25 cellular contexts compared by ENCODE assay signal in genomic region chr4:143524211-143524610, GRCh38. TPM values are rescaled to one million over a fixed set of nuclear protein-coding genes. Genes with fewer than 3 reads are reported as not detected.
DNase-seq lines count a peak whose midpoint lies in the region; ATAC-seq, FAIRE-seq and TF ChIP-seq lines count a peak whose summit lies in the region.
"Had no signal": no experiment of that assay in that cellular context is flagged by ENCODE, and none has a peak within 500 bp of the region (broad histone marks: within the 10 kb centered on the region; RNA-seq: fewer than 3 reads in every experiment).

No MANE protein-coding gene starts in this region.

- peaks cover 0 to 41% of the 10 kb centered on the region in 2 donors for H3K4me1 ChIP-seq in left lung
- H3K4me1 ChIP-seq in small intestine (ENCODE audit: control insufficient read depth in 2 of 2, insufficient read depth in 1 of 2, low read depth in 1 of 2, low read length in 1 of 2) = no peaks in the 10 kb centered on the region
- H3K4me1 ChIP-seq: A549, BE2C had no signal

- no peak for ATAC-seq in activated naive CD4-positive, alpha-beta T cell treated with anti-CD3 and anti-CD28 coated beads, Interleukin-2, amount 50 U/mL, for 72 hours
- peak; percentile 81 for ATAC-seq in left lung
- no peak for ATAC-seq in HG03520 (IDR thresholded peaks at IDR 0.05; ENCODE audit: unreplicated experiment)
- ATAC-seq: A549, GM23338, HCT116 had no signal

- H3K4me3 Mint-ChIP-seq in activated naive CD4-positive, alpha-beta T cell treated with anti-CD3 and anti-CD28 coated beads, Interleukin-2, amount 50 U/mL, for 24 hours = no peak overlapping the region
- no peak overlapping the region for H3K4me3 Mint-ChIP-seq in T-helper 2 cell treated with Interferon-gamma antibody and Interleukin-4, amounts not matched to agents 5 μg/mL and 100 μg/mL, for 36 hours
- H3K4me3 Mint-ChIP-seq: CD14-positive monocyte; CD4-positive, alpha-beta T cell; GM23338; H9 had no signal

- H3K36me3 ChIP-seq in left lung (peaks cover 3 to 71% of the 10 kb centered on the region in 2 donors), small intestine (ENCODE audit: control insufficient read depth in 2 of 2, insufficient read depth in 2 of 2, low read length in 2 of 2) (peaks cover 6 to 13% of the 10 kb centered on the region in 2 donors)

- no peaks in the 10 kb centered on the region for H3K9me3 Mint-ChIP-seq in activated naive CD4-positive, alpha-beta T cell treated with anti-CD3 and anti-CD28 coated beads, Interleukin-2, amount 50 U/mL, for 24 hours
- no peaks in the 10 kb centered on the region for H3K9me3 Mint-ChIP-seq in activated naive CD4-positive, alpha-beta T cell treated with anti-CD3 and anti-CD28 coated beads, Interleukin-2, amount 50 U/mL, for 72 hours
- H3K9me3 Mint-ChIP-seq in T-helper 2 cell treated with Interferon-gamma antibody and Interleukin-4, amounts not matched to agents 5 μg/mL and 100 μg/mL, for 36 hours = no peaks in the 10 kb centered on the region
- H3K9me3 Mint-ChIP-seq: CD14-positive monocyte; CD4-positive, alpha-beta T cell; GM23338; H9 had no signal

- H3K36me3 Mint-ChIP-seq in activated naive CD4-positive, alpha-beta T cell treated with anti-CD3 and anti-CD28 coated beads, Interleukin-2, amount 50 U/mL, for 24 hours = peaks cover 29% of the 10 kb centered on the region
- H3K36me3 Mint-ChIP-seq in activated naive CD4-positive, alpha-beta T cell treated with anti-CD3 and anti-CD28 coated beads, Interleukin-2, amount 50 U/mL, for 72 hours = peaks cover 27 to 40% of the 10 kb centered on the region in 2 donors
- peaks cover 58% of the 10 kb centered on the region for H3K36me3 Mint-ChIP-seq in T-helper 2 cell treated with Interferon-gamma antibody and Interleukin-4, amounts not matched to agents 5 μg/mL and 100 μg/mL, for 36 hours (ENCODE audit: low read depth)

- no peaks in the 10 kb centered on the region for H3K27me3 Mint-ChIP-seq in activated naive CD4-positive, alpha-beta T cell treated with anti-CD3 and anti-CD28 coated beads, Interleukin-2, amount 50 U/mL, for 24 hours
- no peaks in the 10 kb centered on the region for H3K27me3 Mint-ChIP-seq in T-helper 2 cell treated with Interferon-gamma antibody and Interleukin-4, amounts not matched to agents 5 μg/mL and 100 μg/mL, for 36 hours (ENCODE audit: low read depth)
- H3K27me3 Mint-ChIP-seq: CD4-positive, alpha-beta T cell had no signal

- H3K4me3 ChIP-seq in left lung (no peak overlapping the region), small intestine (ENCODE audit: low read depth in 1 of 2, low read length in 2 of 2) (no peak overlapping the region)
- H3K4me3 ChIP-seq: A549; BLaER1 treated with 17β-estradiol and CSF1 and Interleukin-3, amounts not matched to agents 10 nM and 100 nM; GM23338 had no signal

- WGBS in small intestine, 3 donors = 88 to 96% (median 96%) methylated on average over 4 of the region's 4 CpGs

- peaks cover 61% of the 10 kb centered on the region for H3K4me1 Mint-ChIP-seq in activated naive CD4-positive, alpha-beta T cell treated with anti-CD3 and anti-CD28 coated beads, Interleukin-2, amount 50 U/mL, for 24 hours
- peaks cover 22% of the 10 kb centered on the region for H3K4me1 Mint-ChIP-seq in T-helper 2 cell treated with Interferon-gamma antibody and Interleukin-4, amounts not matched to agents 5 μg/mL and 100 μg/mL, for 36 hours (ENCODE audit: low read depth)
- H3K4me1 Mint-ChIP-seq: GM23338 had no signal

- no peak for TF ChIP-seq CTCF in left lung (IDR thresholded peaks at IDR 0.05)

- H3K9me3 ChIP-seq in left lung = no peaks in the 10 kb centered on the region
- no peaks in the 10 kb centered on the region for H3K9me3 ChIP-seq in small intestine (ENCODE audit: control insufficient read depth, low read depth)
- H3K9me3 ChIP-seq: A549; BE2C; BLaER1 treated with 17β-estradiol and CSF1 and Interleukin-3, amounts not matched to agents 10 nM and 100 nM had no signal

- peak overlapping the region; percentile 24 for H3K27ac Mint-ChIP-seq in activated naive CD4-positive, alpha-beta T cell treated with anti-CD3 and anti-CD28 coated beads, Interleukin-2, amount 50 U/mL, for 24 hours
- no peak overlapping the region for H3K27ac Mint-ChIP-seq in activated naive CD4-positive, alpha-beta T cell treated with anti-CD3 and anti-CD28 coated beads, Interleukin-2, amount 50 U/mL, for 72 hours
- no peak overlapping the region for H3K27ac Mint-ChIP-seq in T-helper 2 cell treated with Interferon-gamma antibody and Interleukin-4, amounts not matched to agents 5 μg/mL and 100 μg/mL, for 36 hours
- H3K27ac Mint-ChIP-seq: CD14-positive monocyte; CD4-positive, alpha-beta T cell; GM23338; H9 had no signal

- no peaks in the 10 kb centered on the region for H3K27me3 ChIP-seq in left lung
- no peaks in the 10 kb centered on the region for H3K27me3 ChIP-seq in small intestine (ENCODE audit: control insufficient read depth in 2 of 2, insufficient read depth in 2 of 2, low read length in 2 of 2)
- H3K27me3 ChIP-seq: BE2C; BLaER1 treated with 17β-estradiol and CSF1 and Interleukin-3, amounts not matched to agents 10 nM and 100 nM had no signal

- no peak for DNase-seq in activated naive CD4-positive, alpha-beta T cell treated with anti-CD3 and anti-CD28 coated beads, Interleukin-2, amount 50 U/mL, for 72 hours (ENCODE audit: low spot score in 2 of 2)
- DNase-seq in left lung (no peak), small intestine (no peak), cerebellar cortex (ENCODE audit: low spot score) (no peak)
- no peak for DNase-seq in T-helper 2 cell treated with Interferon-gamma antibody and Interleukin-4, amounts not matched to agents 5 μg/mL and 100 μg/mL, for 36 hours (ENCODE audit: low spot score)
- DNase-seq: 8988T; ACHN; AML-193; BE2C; Calu3; CD4-positive, alpha-beta T cell; COR-L47; DMS53; DMS79 treated with DMSO at 0.1 percent for 48 hours; GF-D8; H9 had no signal

- H3K27ac ChIP-seq in left lung = no peak overlapping the region
- no peak overlapping the region for H3K27ac ChIP-seq in small intestine (ENCODE audit: low read depth in 1 of 2, low read length in 1 of 2)
- H3K27ac ChIP-seq: A549; BLaER1 treated with 17β-estradiol and CSF1 and Interleukin-3, amounts not matched to agents 10 nM and 100 nM had no signal

- intact Hi-C loops in left lung (cut with DNase I) = no loop called here

- FAIRE-seq in small intestine (lab: Jason Lieb, UNC) = peak; percentile 19
- FAIRE-seq: A549, GM12891, GM18507 had no signal

RNA-seq across cellular contexts. Expression of gene SMARCA5, which starts 10.7 kb away (rescaled TPM):
- 10 to 100 TPM; 42.8 to 54.1 TPM for total RNA-seq in activated naive CD4-positive, alpha-beta T cell treated with anti-CD3 and anti-CD28 coated beads, Interleukin-2, amount 50 U/mL, for 72 hours
- 10 to 100 TPM; 52.4 to 93.8 TPM for total RNA-seq in left lung
- 10 to 100 TPM; 13.0 to 20.4 (median 14.9) TPM for polyA plus RNA-seq in small intestine
